Comparison of ENCODE assay signal across 11 cellular contexts in genomic region chr11:110086892-110087309, GRCh38. TPM values are rescaled to one million over a fixed set of nuclear protein-coding genes. Genes with fewer than 3 reads are reported as not detected.
DNase-seq lines count a peak whose midpoint lies in the region.
"Had no signal": no experiment of that assay in that cellular context is flagged by ENCODE, and none has a peak within 500 bp of the region (broad histone marks: within the 10 kb centered on the region; RNA-seq: fewer than 3 reads in every experiment).

No MANE protein-coding gene starts in this region.

- DNase-seq in EH (ENCODE audit: low read depth) (peak; percentile 79), OCI-M1 (lab: John Stamatoyannopoulos, UW) (peak; percentile 74), epidermal melanocyte (ENCODE audit: insufficient read length, low spot score) (peak; percentile 34), myocyte (ENCODE audit: low read depth) (peak; percentile 36), HUDEP-2 (lab: John Stamatoyannopoulos, UW; ENCODE audit: unreplicated experiment in 76 of 76) (no peak), hypothalamus (lab: John Stamatoyannopoulos, UW) (no peak), NCI-H748 treated with DMSO at 0.1 percent for 48 hours (lab: John Stamatoyannopoulos, UW) (no peak)
- DNase-seq in activated CD4-positive, CD25-positive, alpha-beta regulatory T cell treated with anti-CD3 and anti-CD28 coated beads, Interleukin-2, amount 50 U/mL, for 72 hours: no peak
- DNase-seq: CD4-positive, CD25-positive, alpha-beta regulatory T cell; NCI-H1417 treated with DMSO at 0.1 percent for 48 hours; NK-92 treated with Interleukin-12 subunit alpha and Interleukin-12 subunit beta, amount 100 ng/mL, for 24 hours had no signal

RNA-seq across cellular contexts. Expression of gene ZC3H12C, which starts 6.3 kb away (rescaled TPM):
- 12.4 and 16.8 TPM in 2 replicates for total RNA-seq in myocyte
- 1.9 TPM for polyA plus RNA-seq in myocyte (2012)

Comparison
In these comparisons a context has a peak if more than half of its experiments do, and no peak if none do; other contexts are left out.
1. DNase-seq: peak in EH (single experiment), OCI-M1 (single experiment), epidermal melanocyte (single experiment) and myocyte (single experiment); none in HUDEP-2 (0 of 76), hypothalamus (0 of 51), activated CD4-positive, CD25-positive, alpha-beta regulatory T cell treated with anti-CD3 and anti-CD28 coated beads, Interleukin-2, amount 50 U/mL, for 72 hours (single experiment) and NCI-H748 treated with DMSO at 0.1 percent for 48 hours (single experiment).